In the genomic region with DNA sequence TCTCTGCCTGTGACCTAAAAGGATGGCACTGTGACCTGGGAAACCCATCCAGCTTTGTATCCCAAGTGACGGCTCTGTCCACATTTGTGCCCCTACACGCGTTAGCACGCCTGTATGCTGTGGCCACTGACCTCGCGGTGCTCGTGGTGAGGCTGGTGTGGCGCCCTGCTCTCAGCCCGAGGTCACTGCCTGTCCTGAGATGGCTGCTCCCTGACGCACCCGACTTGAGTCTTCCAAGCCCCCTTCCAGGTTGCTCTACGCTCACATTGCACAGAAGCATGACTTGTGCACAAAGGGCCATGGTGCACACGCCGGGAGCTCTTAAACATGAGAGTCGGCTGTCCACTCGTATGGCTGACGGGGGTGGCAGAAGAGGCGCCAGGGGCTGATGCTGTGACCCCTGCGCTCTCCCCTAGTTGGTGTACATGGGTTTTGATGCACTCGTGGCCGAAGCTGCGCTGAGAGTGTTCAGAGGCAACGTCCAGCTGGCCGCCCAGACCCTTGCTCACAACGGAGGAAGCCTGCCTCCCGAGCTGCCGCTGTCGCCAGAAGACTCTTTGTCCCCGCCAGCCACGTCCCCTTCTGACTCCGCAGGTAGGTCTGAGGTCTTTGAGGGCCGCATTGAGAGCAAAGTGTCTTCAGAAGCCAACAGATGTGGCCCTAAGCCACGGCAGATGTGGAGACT, we compare ENCODE assay signal across 1 cellular context.
TF ChIP-seq lines count a peak whose summit lies in the region.

No MANE protein-coding gene starts in this region.

TF ChIP-seq in HepG2, 621 proteins besides CTCF, POLR2A, EP300 and RAD21:
- no peak for TF ChIP-seq ZNF678 (CRISPR knock-in tag; IDR thresholded peaks at IDR 0.05)
- no peak for TF ChIP-seq ZSCAN30 (CRISPR knock-in tag; IDR thresholded peaks at IDR 0.05)
- TF ChIP-seq, protein P1, sequence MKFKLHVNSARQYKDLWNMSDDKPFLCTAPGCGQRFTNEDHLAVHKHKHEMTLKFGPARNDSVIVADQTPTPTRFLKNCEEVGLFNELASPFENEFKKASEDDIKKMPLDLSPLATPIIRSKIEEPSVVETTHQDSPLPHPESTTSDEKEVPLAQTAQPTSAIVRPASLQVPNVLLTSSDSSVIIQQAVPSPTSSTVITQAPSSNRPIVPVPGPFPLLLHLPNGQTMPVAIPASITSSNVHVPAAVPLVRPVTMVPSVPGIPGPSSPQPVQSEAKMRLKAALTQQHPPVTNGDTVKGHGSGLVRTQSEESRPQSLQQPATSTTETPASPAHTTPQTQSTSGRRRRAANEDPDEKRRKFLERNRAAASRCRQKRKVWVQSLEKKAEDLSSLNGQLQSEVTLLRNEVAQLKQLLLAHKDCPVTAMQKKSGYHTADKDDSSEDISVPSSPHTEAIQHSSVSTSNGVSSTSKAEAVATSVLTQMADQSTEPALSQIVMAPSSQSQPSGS (CRISPR knock-in tag; IDR thresholded peaks at IDR 0.05) = no peak
- TF ChIP-seq MIER2 (CRISPR knock-in tag; IDR thresholded peaks at IDR 0.05) = no peak
- no peak for TF ChIP-seq SCMH1 (CRISPR knock-in tag; IDR thresholded peaks at IDR 0.05; ENCODE audit: borderline replicate concordance)
- no peak for TF ChIP-seq FOSL2 (CRISPR knock-in tag; IDR thresholded peaks at IDR 0.05)
- no peak for TF ChIP-seq FOXK1 (CRISPR knock-in tag; IDR thresholded peaks at IDR 0.05; ENCODE audit: borderline replicate concordance, low read depth)
- TF ChIP-seq, protein P2, sequence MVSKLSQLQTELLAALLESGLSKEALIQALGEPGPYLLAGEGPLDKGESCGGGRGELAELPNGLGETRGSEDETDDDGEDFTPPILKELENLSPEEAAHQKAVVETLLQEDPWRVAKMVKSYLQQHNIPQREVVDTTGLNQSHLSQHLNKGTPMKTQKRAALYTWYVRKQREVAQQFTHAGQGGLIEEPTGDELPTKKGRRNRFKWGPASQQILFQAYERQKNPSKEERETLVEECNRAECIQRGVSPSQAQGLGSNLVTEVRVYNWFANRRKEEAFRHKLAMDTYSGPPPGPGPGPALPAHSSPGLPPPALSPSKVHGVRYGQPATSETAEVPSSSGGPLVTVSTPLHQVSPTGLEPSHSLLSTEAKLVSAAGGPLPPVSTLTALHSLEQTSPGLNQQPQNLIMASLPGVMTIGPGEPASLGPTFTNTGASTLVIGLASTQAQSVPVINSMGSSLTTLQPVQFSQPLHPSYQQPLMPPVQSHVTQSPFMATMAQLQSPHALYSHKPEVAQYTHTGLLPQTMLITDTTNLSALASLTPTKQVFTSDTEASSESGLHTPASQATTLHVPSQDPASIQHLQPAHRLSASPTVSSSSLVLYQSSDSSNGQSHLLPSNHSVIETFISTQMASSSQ (IDR thresholded peaks at IDR 0.05; ENCODE audit: low read depth) = no peak
- TF ChIP-seq, protein P2 (CRISPR knock-in tag; IDR thresholded peaks at IDR 0.05; ENCODE audit: borderline replicate concordance) = no peak
- no peak for TF ChIP-seq HOXA7 (CRISPR knock-in tag; IDR thresholded peaks at IDR 0.05)
- no peak for TF ChIP-seq ELF1 (CRISPR knock-in tag; IDR thresholded peaks at IDR 0.05)
- TF ChIP-seq, protein P3, sequence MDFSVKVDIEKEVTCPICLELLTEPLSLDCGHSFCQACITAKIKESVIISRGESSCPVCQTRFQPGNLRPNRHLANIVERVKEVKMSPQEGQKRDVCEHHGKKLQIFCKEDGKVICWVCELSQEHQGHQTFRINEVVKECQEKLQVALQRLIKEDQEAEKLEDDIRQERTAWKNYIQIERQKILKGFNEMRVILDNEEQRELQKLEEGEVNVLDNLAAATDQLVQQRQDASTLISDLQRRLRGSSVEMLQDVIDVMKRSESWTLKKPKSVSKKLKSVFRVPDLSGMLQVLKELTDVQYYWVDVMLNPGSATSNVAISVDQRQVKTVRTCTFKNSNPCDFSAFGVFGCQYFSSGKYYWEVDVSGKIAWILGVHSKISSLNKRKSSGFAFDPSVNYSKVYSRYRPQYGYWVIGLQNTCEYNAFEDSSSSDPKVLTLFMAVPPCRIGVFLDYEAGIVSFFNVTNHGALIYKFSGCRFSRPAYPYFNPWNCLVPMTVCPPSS (IDR thresholded peaks at IDR 0.05) = no peak
- TF ChIP-seq, protein P4, sequence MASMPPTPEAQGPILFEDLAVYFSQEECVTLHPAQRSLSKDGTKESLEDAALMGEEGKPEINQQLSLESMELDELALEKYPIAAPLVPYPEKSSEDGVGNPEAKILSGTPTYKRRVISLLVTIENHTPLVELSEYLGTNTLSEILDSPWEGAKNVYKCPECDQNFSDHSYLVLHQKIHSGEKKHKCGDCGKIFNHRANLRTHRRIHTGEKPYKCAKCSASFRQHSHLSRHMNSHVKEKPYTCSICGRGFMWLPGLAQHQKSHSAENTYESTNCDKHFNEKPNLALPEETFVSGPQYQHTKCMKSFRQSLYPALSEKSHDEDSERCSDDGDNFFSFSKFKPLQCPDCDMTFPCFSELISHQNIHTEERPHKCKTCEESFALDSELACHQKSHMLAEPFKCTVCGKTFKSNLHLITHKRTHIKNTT (CRISPR knock-in tag; IDR thresholded peaks at IDR 0.05) = no peak
- TF ChIP-seq CEBPG (CRISPR knock-in tag; IDR thresholded peaks at IDR 0.05) = no peak
- TF ChIP-seq CCAR2 (optimal IDR thresholded peaks at IDR 0.05; ENCODE audit: low read depth, low read length) = no peak
- TF ChIP-seq, protein P5, sequence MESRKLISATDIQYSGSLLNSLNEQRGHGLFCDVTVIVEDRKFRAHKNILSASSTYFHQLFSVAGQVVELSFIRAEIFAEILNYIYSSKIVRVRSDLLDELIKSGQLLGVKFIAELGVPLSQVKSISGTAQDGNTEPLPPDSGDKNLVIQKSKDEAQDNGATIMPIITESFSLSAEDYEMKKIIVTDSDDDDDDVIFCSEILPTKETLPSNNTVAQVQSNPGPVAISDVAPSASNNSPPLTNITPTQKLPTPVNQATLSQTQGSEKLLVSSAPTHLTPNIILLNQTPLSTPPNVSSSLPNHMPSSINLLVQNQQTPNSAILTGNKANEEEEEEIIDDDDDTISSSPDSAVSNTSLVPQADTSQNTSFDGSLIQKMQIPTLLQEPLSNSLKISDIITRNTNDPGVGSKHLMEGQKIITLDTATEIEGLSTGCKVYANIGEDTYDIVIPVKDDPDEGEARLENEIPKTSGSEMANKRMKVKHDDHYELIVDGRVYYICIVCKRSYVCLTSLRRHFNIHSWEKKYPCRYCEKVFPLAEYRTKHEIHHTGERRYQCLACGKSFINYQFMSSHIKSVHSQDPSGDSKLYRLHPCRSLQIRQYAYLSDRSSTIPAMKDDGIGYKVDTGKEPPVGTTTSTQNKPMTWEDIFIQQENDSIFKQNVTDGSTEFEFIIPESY (CRISPR knock-in tag; IDR thresholded peaks at IDR 0.05) = no peak
- no peak for TF ChIP-seq ZNF768 (CRISPR knock-in tag; IDR thresholded peaks at IDR 0.05)
- TF ChIP-seq KDM6A (CRISPR knock-in tag; IDR thresholded peaks at IDR 0.05; ENCODE audit: low read depth) = no peak
